1 cellular context compared by ENCODE assay signal in genomic region chr6:26031595-26032386, GRCh38.
TF ChIP-seq lines count a peak whose summit lies in the region.

No MANE protein-coding gene starts in this region.

TF ChIP-seq in WTC11, 78 proteins besides CTCF, POLR2A, EP300 and RAD21 (continued from another document and continues in another):
- TF ChIP-seq PREB (CRISPR knock-in tag; IDR thresholded peaks at IDR 0.05; ENCODE audit: borderline replicate concordance) = peak; percentile 95
- peak; percentile 86 for TF ChIP-seq TEAD1 (CRISPR knock-in tag; IDR thresholded peaks at IDR 0.05)
- TF ChIP-seq ZNF512 (CRISPR knock-in tag; IDR thresholded peaks at IDR 0.05; ENCODE audit: borderline replicate concordance) = no peak
- TF ChIP-seq HMGXB4 (CRISPR knock-in tag; IDR thresholded peaks at IDR 0.05) = peak; percentile 81
- peak; percentile 90; the same call in 1 of the 2 replicates for TF ChIP-seq KAT7 (CRISPR knock-in tag; IDR thresholded peaks at IDR 0.05; ENCODE audit: borderline replicate concordance)
- TF ChIP-seq CBFB (CRISPR knock-in tag; IDR thresholded peaks at IDR 0.05; ENCODE audit: low read depth) = no peak
- TF ChIP-seq ZNF671 (CRISPR knock-in tag; IDR thresholded peaks at IDR 0.05) = peak; percentile 75; the same call in 1 of the 2 replicates
- TF ChIP-seq NR1H2 (CRISPR knock-in tag; IDR thresholded peaks at IDR 0.05) = no peak
- TF ChIP-seq USF2 (CRISPR knock-in tag; IDR thresholded peaks at IDR 0.05) = no peak
- TF ChIP-seq RELA (CRISPR knock-in tag; IDR thresholded peaks at IDR 0.05; ENCODE audit: borderline replicate concordance) = peak; percentile 87; the same call in 1 of the 2 replicates
- peak; percentile 90 for TF ChIP-seq NFATC4 (CRISPR knock-in tag; IDR thresholded peaks at IDR 0.05)
- TF ChIP-seq NFE2L1 (CRISPR knock-in tag; IDR thresholded peaks at IDR 0.05) = peak; percentile 59; the same call in 1 of the 2 replicates
- peak; percentile 70; the same call in 1 of the 2 replicates for TF ChIP-seq TEAD4 (CRISPR knock-in tag; IDR thresholded peaks at IDR 0.05)
- TF ChIP-seq E2F4 (CRISPR knock-in tag; IDR thresholded peaks at IDR 0.05; ENCODE audit: borderline replicate concordance, low read depth) = peak; percentile 83; the same call in 1 of the 2 replicates
- TF ChIP-seq ZNF423 (CRISPR knock-in tag; IDR thresholded peaks at IDR 0.05) = no peak
- TF ChIP-seq ZNF281 (CRISPR knock-in tag; IDR thresholded peaks at IDR 0.05) = peak; percentile 75; the same call in 1 of the 2 replicates
- no peak for TF ChIP-seq JAZF1 (CRISPR knock-in tag; IDR thresholded peaks at IDR 0.05)
- no peak for TF ChIP-seq ZNF263 (CRISPR knock-in tag; IDR thresholded peaks at IDR 0.05; ENCODE audit: low read depth)
- peak; percentile 93; the same call in 1 of the 2 replicates for TF ChIP-seq ARID4B (CRISPR knock-in tag; IDR thresholded peaks at IDR 0.05; ENCODE audit: borderline replicate concordance)
- peak; percentile 68; the same call in 1 of the 2 replicates for TF ChIP-seq USF1 (CRISPR knock-in tag; IDR thresholded peaks at IDR 0.05)
- TF ChIP-seq NR3C1 (CRISPR knock-in tag; conservative IDR thresholded peaks at IDR 0.05; ENCODE audit: low read depth) = no peak
- TF ChIP-seq PRRX2 (CRISPR knock-in tag; IDR thresholded peaks at IDR 0.05) = peak; percentile 84; the same call in 1 of the 2 replicates
- peak; percentile 87 for TF ChIP-seq CREM (CRISPR knock-in tag; IDR thresholded peaks at IDR 0.05)
- TF ChIP-seq MYBL2 (CRISPR knock-in tag; IDR thresholded peaks at IDR 0.05) = peak; percentile 96
- TF ChIP-seq AFF4 (CRISPR knock-in tag; IDR thresholded peaks at IDR 0.05; ENCODE audit: borderline replicate concordance) = peak; percentile 92; the same call in 1 of the 2 replicates
- peak; percentile 94 for TF ChIP-seq ZNF219 (CRISPR knock-in tag; IDR thresholded peaks at IDR 0.05; ENCODE audit: borderline replicate concordance)
- no peak; the same call in none of the 2 replicates for TF ChIP-seq SMAD4 (CRISPR knock-in tag; IDR thresholded peaks at IDR 0.05)
- TF ChIP-seq JUN (CRISPR knock-in tag; IDR thresholded peaks at IDR 0.05) = peak; percentile 93
- TF ChIP-seq MAX (CRISPR knock-in tag; IDR thresholded peaks at IDR 0.05) = peak; percentile 60; the same call in 1 of the 2 replicates
- peak; percentile 87; the same call in 1 of the 2 replicates for TF ChIP-seq ZNF416 (CRISPR knock-in tag; IDR thresholded peaks at IDR 0.05)
- peak; percentile 63; the same call in 1 of the 2 replicates for TF ChIP-seq FOXK1 (CRISPR knock-in tag; IDR thresholded peaks at IDR 0.05)
